ENCODE assay signal across 26 cellular contexts in genomic region chr5:150554857-150555256, GRCh38.
"Had no signal": no experiment of that assay in that cellular context is flagged by ENCODE, and none has a peak within 500 bp of the region (broad histone marks: within the 10 kb centered on the region; RNA-seq: fewer than 3 reads in every experiment).

No MANE protein-coding gene starts in this region.

- ATAC-seq: lower lobe of right lung; naive thymus-derived CD8-positive, alpha-beta T cell; stimulated activated effector memory CD8-positive, alpha-beta T cell treated with anti-CD3 and anti-CD28 coated beads, Interleukin-12 subunit alpha, Interleukin-12 subunit beta, amount 100 ng/mL, for 72 hours had no signal

- DNase-seq: islet precursor cell; lower lobe of right lung; mammary epithelial cell; mesenchymal stem cell; naive thymus-derived CD8-positive, alpha-beta T cell; occipital lobe; right lobe of liver; stimulated activated CD4-positive, alpha-beta T cell treated with anti-CD3 and anti-CD28 coated beads, Interleukin-12 subunit alpha, Interleukin-12 subunit beta, amount 100 ng/mL, for 4 hours; stimulated activated CD4-positive, alpha-beta T cell treated with anti-CD3 and anti-CD28 coated beads, Interleukin-15, amount 100 ng/mL, for 24 hours; stimulated activated CD4-positive, alpha-beta T cell treated with anti-CD3 and anti-CD28 coated beads, Interleukin-2, amount 100 ng/mL, for 24 hours; stimulated activated CD4-positive, alpha-beta T cell treated with anti-CD3 and anti-CD28 coated beads, Interleukin-4, amount 100 ng/mL, for 1 hour; stimulated activated naive CD4-positive, alpha-beta T cell; uterus had no signal

- H3K36me3 ChIP-seq: neural progenitor cell, ovary, uterus had no signal

- H3K27me3 ChIP-seq: hepatocyte, neural progenitor cell, neutrophil, ovary, right atrium auricular region, right lobe of liver, suprapubic skin, tibial nerve, uterus had no signal

- H3K27ac ChIP-seq: hepatocyte, lower lobe of right lung, neural progenitor cell, neutrophil, ovary, right atrium auricular region, right lobe of liver, skin epidermis, suprapubic skin, uterus had no signal

- H3K4me2 ChIP-seq: hepatocyte, neural progenitor cell had no signal

- H3K36me3 Mint-ChIP-seq: naive thymus-derived CD8-positive, alpha-beta T cell; stimulated activated effector memory CD8-positive, alpha-beta T cell treated with anti-CD3 and anti-CD28 coated beads, Interleukin-12 subunit alpha, Interleukin-12 subunit beta, amount 100 ng/mL, for 72 hours had no signal

- H3K27ac Mint-ChIP-seq: naive thymus-derived CD8-positive, alpha-beta T cell; nephron; neural progenitor cell; progenitor cell of endocrine pancreas; stimulated activated effector memory CD8-positive, alpha-beta T cell treated with anti-CD3 and anti-CD28 coated beads, Interleukin-12 subunit alpha, Interleukin-12 subunit beta, amount 100 ng/mL, for 72 hours; stimulated activated naive CD8-positive, alpha-beta T cell treated with anti-CD3 and anti-CD28 coated beads, Interleukin-15, Interleukin-2, amounts not matched to agents 100 ng/mL and 50 ng/mL, for 24 hours; type B pancreatic cell had no signal

- H3K4me1 ChIP-seq: lower lobe of right lung, neural progenitor cell, right atrium auricular region, right lobe of liver, uterus had no signal

- H3K9ac ChIP-seq: neural progenitor cell had no signal

- H3K27me3 Mint-ChIP-seq: naive thymus-derived CD8-positive, alpha-beta T cell; progenitor cell of endocrine pancreas; stimulated activated naive CD8-positive, alpha-beta T cell treated with anti-CD3 and anti-CD28 coated beads, Interleukin-15, Interleukin-2, amounts not matched to agents 100 ng/mL and 50 ng/mL, for 24 hours; type B pancreatic cell had no signal

- H3K4me1 Mint-ChIP-seq: naive thymus-derived CD8-positive, alpha-beta T cell; stimulated activated effector memory CD8-positive, alpha-beta T cell treated with anti-CD3 and anti-CD28 coated beads, Interleukin-12 subunit alpha, Interleukin-12 subunit beta, amount 100 ng/mL, for 72 hours had no signal

- H3K4me3 ChIP-seq: hepatocyte, lower lobe of right lung, neural progenitor cell, ovary, right atrium auricular region, right lobe of liver, skin epidermis, suprapubic skin, tibial nerve, uterus had no signal

- H3K79me2 ChIP-seq: hepatocyte had no signal

- H3K9me3 ChIP-seq: lower lobe of right lung, neutrophil, ovary, right atrium auricular region, right lobe of liver, suprapubic skin, tibial nerve, uterus had no signal

- H3K9me3 Mint-ChIP-seq: naive thymus-derived CD8-positive, alpha-beta T cell; nephron; neural progenitor cell; stimulated activated effector memory CD8-positive, alpha-beta T cell treated with anti-CD3 and anti-CD28 coated beads, Interleukin-12 subunit alpha, Interleukin-12 subunit beta, amount 100 ng/mL, for 72 hours; stimulated activated naive CD8-positive, alpha-beta T cell treated with anti-CD3 and anti-CD28 coated beads, Interleukin-15, Interleukin-2, amounts not matched to agents 100 ng/mL and 50 ng/mL, for 24 hours; type B pancreatic cell had no signal

- H2AFZ ChIP-seq: hepatocyte, neural progenitor cell had no signal

- H3K4me3 Mint-ChIP-seq: naive thymus-derived CD8-positive, alpha-beta T cell; nephron; neural progenitor cell; stimulated activated effector memory CD8-positive, alpha-beta T cell treated with anti-CD3 and anti-CD28 coated beads, Interleukin-12 subunit alpha, Interleukin-12 subunit beta, amount 100 ng/mL, for 72 hours; stimulated activated naive CD8-positive, alpha-beta T cell treated with anti-CD3 and anti-CD28 coated beads, Interleukin-15, Interleukin-2, amounts not matched to agents 100 ng/mL and 50 ng/mL, for 24 hours; type B pancreatic cell had no signal
